Comparison of ENCODE assay signal across 24 cellular contexts in genomic region chr12:7729683-7730195, GRCh38. TPM values are rescaled to one million over a fixed set of nuclear protein-coding genes. Genes with fewer than 3 reads are reported as not detected.
"Had no signal": no experiment of that assay in that cellular context is flagged by ENCODE, and none has a peak within 500 bp of the region (broad histone marks: within the 10 kb centered on the region; RNA-seq: fewer than 3 reads in every experiment).

No MANE protein-coding gene starts in this region.

- H3K27ac Mint-ChIP-seq: endodermal cell, memory B cell, nephron progenitor cell had no signal

- H3K9me3 Mint-ChIP-seq: activated naive CD4-positive, alpha-beta T cell treated with anti-CD3 and anti-CD28 coated beads, Interleukin-2, amount 50 U/mL, for 72 hours; memory B cell had no signal

- H3K4me3 Mint-ChIP-seq: endodermal cell, memory B cell, nephron progenitor cell had no signal

- H3K27ac ChIP-seq: brain microvascular endothelial cell, colonic mucosa, esophagus squamous epithelium, heart left ventricle, pancreas, stomach, suprapubic skin, tibial nerve had no signal

- H3K9me3 ChIP-seq: colonic mucosa, esophagus squamous epithelium, mucosa of descending colon, pancreas, suprapubic skin had no signal

- H3K36me3 ChIP-seq: brain microvascular endothelial cell, colonic mucosa, esophagus squamous epithelium, heart left ventricle, pancreas, stomach, suprapubic skin, tibial nerve had no signal

- H3K4me3 ChIP-seq: colonic mucosa, esophagus squamous epithelium, heart left ventricle, mucosa of descending colon, pancreas, stomach, suprapubic skin, tibial nerve had no signal

- H3K27me3 ChIP-seq: brain microvascular endothelial cell, colonic mucosa, pancreas, stomach, suprapubic skin, tibial nerve had no signal

- H3K4me1 ChIP-seq: colonic mucosa, esophagus squamous epithelium, heart left ventricle, pancreas, stomach, suprapubic skin, tibial nerve had no signal

- DNase-seq: activated T-cell treated with anti-CD3 and anti-CD28 coated beads, Interleukin-2, amount 50 U/mL, for 1 hour; aorta; brain microvascular endothelial cell; colonic mucosa; endodermal cell; esophagus squamous epithelium; heart left ventricle; mucosa of descending colon; nephron progenitor cell; pancreas; right cardiac atrium; stimulated activated CD4-positive, alpha-beta T cell treated with anti-CD3 and anti-CD28 coated beads, Interleukin-12 subunit alpha, Interleukin-12 subunit beta, amount 100 ng/mL, for 4 hours; stomach; T-helper 9 cell had no signal

- H3K36me3 Mint-ChIP-seq: activated naive CD4-positive, alpha-beta T cell treated with anti-CD3 and anti-CD28 coated beads, Interleukin-2, amount 50 U/mL, for 72 hours; memory B cell had no signal

- H3K4me1 Mint-ChIP-seq: memory B cell had no signal

RNA-seq across cellular contexts. Expression of gene CLEC4C, which starts 17.4 kb away (rescaled TPM):
- total RNA-seq: activated naive CD4-positive, alpha-beta T cell treated with anti-CD3 and anti-CD28 coated beads, Interleukin-2, amount 50 U/mL, for 72 hours; aorta; colonic mucosa; endodermal cell; esophagus squamous epithelium; fibroblast of villous mesenchyme; heart left ventricle; mucosa of descending colon; pancreas; pulmonary artery endothelial cell; right cardiac atrium; skeletal muscle tissue; stomach; suprapubic skin; tibial nerve; urinary bladder had no signal
- polyA plus RNA-seq: adipose tissue, aorta, heart left ventricle, liver, pancreas, right cardiac atrium, stomach, urinary bladder had no signal

RNA-seq across cellular contexts. Expression of gene DPPA3, which starts 18.5 kb away (rescaled TPM):
- total RNA-seq: activated naive CD4-positive, alpha-beta T cell treated with anti-CD3 and anti-CD28 coated beads, Interleukin-2, amount 50 U/mL, for 72 hours; aorta; colonic mucosa; esophagus squamous epithelium; fibroblast of villous mesenchyme; heart left ventricle; liver; mucosa of descending colon; pancreas; pulmonary artery endothelial cell; right cardiac atrium; skeletal muscle tissue; stomach; suprapubic skin; tibial nerve; urinary bladder had no signal
- polyA plus RNA-seq: adipose tissue, aorta, heart left ventricle, liver, pancreas, right cardiac atrium, stomach, urinary bladder had no signal

RNA-seq across cellular contexts. Expression of gene GDF3, which starts 34.2 kb away (rescaled TPM):
- total RNA-seq: activated naive CD4-positive, alpha-beta T cell treated with anti-CD3 and anti-CD28 coated beads, Interleukin-2, amount 50 U/mL, for 72 hours; colonic mucosa; esophagus squamous epithelium; fibroblast of villous mesenchyme; heart left ventricle; liver; mucosa of descending colon; pancreas; stomach; suprapubic skin; tibial nerve; urinary bladder had no signal
- polyA plus RNA-seq: aorta, liver, stomach had no signal

RNA-seq across cellular contexts. Expression of gene NANOGNB, which starts 35.3 kb away (rescaled TPM):
- total RNA-seq: activated naive CD4-positive, alpha-beta T cell treated with anti-CD3 and anti-CD28 coated beads, Interleukin-2, amount 50 U/mL, for 72 hours; aorta; colonic mucosa; endodermal cell; esophagus squamous epithelium; fibroblast of villous mesenchyme; heart left ventricle; liver; mucosa of descending colon; pancreas; pulmonary artery endothelial cell; right cardiac atrium; skeletal muscle tissue; stomach; suprapubic skin; tibial nerve; urinary bladder had no signal
- polyA plus RNA-seq: adipose tissue, aorta, heart left ventricle, liver, pancreas, right cardiac atrium, stomach, urinary bladder had no signal

RNA-seq across cellular contexts. Expression of gene NANOG, which starts 59.5 kb away (rescaled TPM):
- total RNA-seq: activated naive CD4-positive, alpha-beta T cell treated with anti-CD3 and anti-CD28 coated beads, Interleukin-2, amount 50 U/mL, for 72 hours; fibroblast of villous mesenchyme; pulmonary artery endothelial cell; right cardiac atrium had no signal
- polyA plus RNA-seq: adipose tissue, aorta, heart left ventricle, right cardiac atrium, stomach, urinary bladder had no signal
